Comparison of ENCODE assay signal across 13 cellular contexts in genomic region chr6:12147557-12148316, GRCh38.
A peak's percentile ranks its signal among the peaks of the same experiment; 100 is the strongest.
DNase-seq lines count a peak whose midpoint lies in the region; ATAC-seq and TF ChIP-seq lines count a peak whose summit lies in the region.
"Had no signal": no experiment of that assay in that cellular context is flagged by ENCODE, and none has a peak within 500 bp of the region (broad histone marks: within the 10 kb centered on the region; RNA-seq: fewer than 3 reads in every experiment).

No MANE protein-coding gene starts in this region.

- POLR2A ChIA-PET in MCF 10A (lab: Yijun Ruan, JAX) = interaction anchor here (0.6 kb wide), 1 partner anchor 352 kb away, joined by 3 read pairs; no protein-coding TSS in a partner anchor

- TF ChIP-seq CTCF in MCF 10A (IDR thresholded peaks at IDR 0.05; ENCODE audit: unreplicated experiment) = no peak
- TF ChIP-seq CTCF in breast epithelium (IDR thresholded peaks at IDR 0.05) = no peak
- peak; percentile 47 for TF ChIP-seq CTCF in foreskin keratinocyte (conservative IDR thresholded peaks at IDR 0.05)
- TF ChIP-seq CTCF in testis (IDR thresholded peaks at IDR 0.05) = no peak

- H3K27me3 Mint-ChIP-seq in MCF 10A (ENCODE audit: insufficient read depth, unreplicated experiment) = no peaks in the 10 kb centered on the region
- H3K27me3 Mint-ChIP-seq in activated naive CD8-positive, alpha-beta T cell = no peaks in the 10 kb centered on the region

- H3K9me3 Mint-ChIP-seq in MCF 10A (ENCODE audit: unreplicated experiment) = no peaks in the 10 kb centered on the region
- no peaks in the 10 kb centered on the region for H3K9me3 Mint-ChIP-seq in activated naive CD8-positive, alpha-beta T cell (ENCODE audit: low read depth)

- ATAC-seq in foreskin keratinocyte = no peak
- no peak for ATAC-seq in GM21717 (IDR thresholded peaks at IDR 0.05; ENCODE audit: unreplicated experiment)

- intact Hi-C loops in MCF 10A (cut with micrococcal nuclease) (loop anchor here (2.0 to 5.0 kb wide), 2 partner anchors 493 to 560 kb away; no protein-coding TSS in a partner anchor), breast epithelium (cut with DNase I; ENCODE audit: low total_unique reads) (no loop called here), testis (cut with DNase I; ENCODE audit: low total_unique reads) (no loop called here)

- BruUV-seq in MCF 10A (replicated peaks; lab: Mats Ljungman, UMichigan) = no TSS peak

- H3K36me3 ChIP-seq in breast epithelium = no peaks in the 10 kb centered on the region
- no peaks in the 10 kb centered on the region for H3K36me3 ChIP-seq in testis (ENCODE audit: low read depth, missing control alignments)
- H3K36me3 ChIP-seq: thyroid gland had no signal

- peaks cover 6% of the 10 kb centered on the region for H3K36me3 Mint-ChIP-seq in MCF 10A (ENCODE audit: insufficient read depth, unreplicated experiment)
- peaks cover 3% of the 10 kb centered on the region for H3K36me3 Mint-ChIP-seq in activated naive CD8-positive, alpha-beta T cell

- H3K4me1 ChIP-seq in breast epithelium (no peaks in the 10 kb centered on the region), foreskin keratinocyte (peaks cover 5% of the 10 kb centered on the region), testis (no peaks in the 10 kb centered on the region)
- H3K4me1 ChIP-seq: thyroid gland had no signal

- DNase-seq in MCF 10A (ENCODE audit: unreplicated experiment) = no peak
- no peak for DNase-seq in breast epithelium (ENCODE audit: low spot score in 2 of 2)
- DNase-seq in foreskin keratinocyte = no peak
- DNase-seq in NCI-H524 (lab: John Stamatoyannopoulos, UW) = no peak
- DNase-seq in testis = no peak
- DNase-seq in retina = no peak
- DNase-seq: activated CD4-positive, alpha-beta T cell treated with anti-CD3 and anti-CD28 coated beads for 48 hours; activated gamma-delta T cell treated with Interleukin-2 at 50 U/mL for 16 hours; NCI-H1092 treated with DMSO at 0.1 percent for 48 hours; NCI-H526; thyroid gland had no signal

- 71 to 84% methylated on average over 6 of the region's 6 CpGs for WGBS in testis, 2 donors

- H3K27ac ChIP-seq in breast epithelium = peak overlapping the region in 1 of 2 donors; percentile 43
- H3K27ac ChIP-seq in foreskin keratinocyte = no peak overlapping the region
- no peak overlapping the region for H3K27ac ChIP-seq in testis
- H3K27ac ChIP-seq: thyroid gland had no signal

- H3K4me3 ChIP-seq in breast epithelium = no peak overlapping the region
- no peak overlapping the region for H3K4me3 ChIP-seq in testis
- H3K4me3 ChIP-seq: thyroid gland had no signal

- H3K27me3 ChIP-seq in breast epithelium = no peaks in the 10 kb centered on the region
- no peaks in the 10 kb centered on the region for H3K27me3 ChIP-seq in foreskin keratinocyte
- no peaks in the 10 kb centered on the region for H3K27me3 ChIP-seq in testis
- H3K27me3 ChIP-seq: thyroid gland had no signal

- H3K4me3 Mint-ChIP-seq in MCF 10A (ENCODE audit: unreplicated experiment) = no peak overlapping the region
- no peak overlapping the region for H3K4me3 Mint-ChIP-seq in activated naive CD8-positive, alpha-beta T cell

- TF ChIP-seq POLR2A in breast epithelium (IDR thresholded peaks at IDR 0.05) (no peak), testis (IDR thresholded peaks at IDR 0.05) (no peak)

- CTCF ChIA-PET in MCF 10A (lab: Yijun Ruan, JAX) = interaction anchor here (0.9 to 2.8 kb wide), 5 partner anchors 85 to 491 kb away, joined by 3 to 24 read pairs (median 4); partner anchors contain the start of gene EDN1

- H3K27ac Mint-ChIP-seq in MCF 10A (ENCODE audit: low read depth, unreplicated experiment) = peak overlapping the region; percentile 50
- H3K27ac Mint-ChIP-seq in activated naive CD8-positive, alpha-beta T cell = peak overlapping the region; percentile 72

- H3K4me1 Mint-ChIP-seq in MCF 10A (ENCODE audit: insufficient read depth, unreplicated experiment) = peaks cover 17% of the 10 kb centered on the region
- peaks cover 19% of the 10 kb centered on the region for H3K4me1 Mint-ChIP-seq in activated naive CD8-positive, alpha-beta T cell (ENCODE audit: low read depth)

- H3K9me3 ChIP-seq in breast epithelium (no peaks in the 10 kb centered on the region), testis (no peaks in the 10 kb centered on the region)
- H3K9me3 ChIP-seq: thyroid gland had no signal
